11 cellular contexts compared by ENCODE assay signal in genomic region chr6:125149256-125150144, GRCh38. TPM values are rescaled to one million over a fixed set of nuclear protein-coding genes. Genes with fewer than 3 reads are reported as not detected.
DNase-seq lines count a peak whose midpoint lies in the region; ATAC-seq and TF ChIP-seq lines count a peak whose summit lies in the region.
"Had no signal": no experiment of that assay in that cellular context is flagged by ENCODE, and none has a peak within 500 bp of the region (broad histone marks: within the 10 kb centered on the region; RNA-seq: fewer than 3 reads in every experiment).

No MANE protein-coding gene starts in this region.

- ATAC-seq in omental fat pad (ENCODE audit: low FRiP score) (peak; percentile 56), GM21423 (IDR thresholded peaks at IDR 0.05; ENCODE audit: unreplicated experiment) (no peak), GM21360 (IDR thresholded peaks at IDR 0.05; ENCODE audit: unreplicated experiment) (no peak)

- DNase-seq in EH (ENCODE audit: low read depth) (peak; percentile 78), NCI-H1417 treated with DMSO at 0.1 percent for 48 hours (lab: John Stamatoyannopoulos, UW) (peak; percentile 29), dermis blood vessel endothelial cell (peak; percentile 8), omental fat pad (ENCODE audit: low spot score) (no peak), GM20000 (ENCODE audit: low spot score) (no peak), cortex of kidney (lab: John Stamatoyannopoulos, UW) (no peak)
- DNase-seq: C1 segment of cervical spinal cord; NCI-H1105; stimulated activated CD4-positive, alpha-beta T cell treated with anti-CD3 and anti-CD28 coated beads, Interleukin-4, amount 100 ng/mL, for 24 hours had no signal

- TF ChIP-seq CTCF in omental fat pad (IDR thresholded peaks at IDR 0.05) (no peak), GM20000 (IDR thresholded peaks at IDR 0.05; ENCODE audit: extremely low read depth, missing control alignments) (no peak)

RNA-seq across cellular contexts. Expression of gene TPD52L1, which starts 4.1 kb away (rescaled TPM):
- total RNA-seq in dermis blood vessel endothelial cell (10.7 and 10.8 TPM in 2 replicates), omental fat pad (100 to 1,000 TPM in 1 of 4 donors, 10 to 100 TPM in 3; 59.1 to 150 (median 68.4) TPM)

Comparison
In these comparisons a context has a peak if more than half of its experiments do, and no peak if none do; other contexts are left out.
1. DNase-seq: peak in EH (single experiment), NCI-H1417 treated with DMSO at 0.1 percent for 48 hours (single experiment) and dermis blood vessel endothelial cell (single experiment); none in omental fat pad (single experiment), GM20000 (single experiment) and cortex of kidney (single experiment).